Comparison of ENCODE assay signal across 12 cellular contexts in the genomic region with DNA sequence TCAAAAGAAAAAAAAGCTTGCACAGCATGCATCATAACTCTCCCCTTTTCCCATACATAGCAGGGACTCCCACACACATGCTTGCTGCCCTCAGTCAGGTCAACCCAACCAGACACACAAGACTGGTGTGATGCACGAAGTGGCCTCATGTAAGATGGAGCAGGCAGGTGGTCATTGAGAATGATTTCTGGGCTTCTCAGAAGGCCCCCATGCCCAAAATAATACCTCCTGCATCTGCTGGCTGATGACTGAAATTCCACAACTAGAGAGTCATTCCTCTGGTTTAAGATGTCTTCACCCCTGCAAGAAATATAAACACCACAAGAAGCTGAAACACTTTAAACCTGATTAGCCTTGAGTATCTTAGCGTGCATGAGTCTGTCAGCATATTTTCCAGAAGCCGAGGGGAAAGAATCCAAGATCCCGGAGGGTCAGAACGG.
DNase-seq lines count a peak whose midpoint lies in the region; ATAC-seq and FAIRE-seq lines count a peak whose summit lies in the region.
"Had no signal": no experiment of that assay in that cellular context is flagged by ENCODE, and none has a peak within 500 bp of the region (broad histone marks: within the 10 kb centered on the region; RNA-seq: fewer than 3 reads in every experiment).

No MANE protein-coding gene starts in this region.

- no peaks in the 10 kb centered on the region for H3K27me3 ChIP-seq in GM23248 (replicated peaks; ENCODE audit: insufficient read depth)

- H3K9ac ChIP-seq in GM23248 = peak overlapping the region; percentile 56

- peak overlapping the region; percentile 39 for H2AFZ ChIP-seq in GM23248

- in situ Hi-C loops in GM23248 (cut with MboI) = no loop called here

- peaks cover 63% of the 10 kb centered on the region for H3K4me1 ChIP-seq in GM23248 (ENCODE audit: insufficient read depth)
- H3K4me1 ChIP-seq: HAP-1 had no signal

- no peaks in the 10 kb centered on the region for H4K20me1 ChIP-seq in GM23248 (ENCODE audit: insufficient read depth)

- peak overlapping the region; percentile 86 for H3K27ac ChIP-seq in GM23248
- H3K27ac ChIP-seq: epithelial cell of prostate had no signal

- no peaks in the 10 kb centered on the region for H3K9me2 ChIP-seq in GM23248 (ENCODE audit: insufficient read depth)

- H3K36me3 ChIP-seq in GM23248 (ENCODE audit: low read depth) = no peaks in the 10 kb centered on the region
- H3K36me3 ChIP-seq: HAP-1 had no signal

- peak overlapping the region; percentile 56 for H3K4me2 ChIP-seq in GM23248 (ENCODE audit: unreplicated experiment)

- DNase-seq in GM23248 (peak; percentile 81), amniotic stem cell (lab: John Stamatoyannopoulos, UW) (peak; percentile 53), hepatic stellate cell (ENCODE audit: low spot score) (peak; percentile 73), urothelium cell line (ENCODE audit: low spot score) (peak; percentile 32), GM19238 (ENCODE audit: insufficient read length, low spot score) (no peak), OCI-M1 (lab: John Stamatoyannopoulos, UW) (no peak)
- DNase-seq: activated CD4-positive, alpha-beta T cell treated with anti-CD3 and anti-CD28 coated beads for 1 hour; right cardiac atrium; SW 1271 had no signal

- H3K9me3 ChIP-seq in GM23248 (ENCODE audit: low read depth) = no peaks in the 10 kb centered on the region
- H3K9me3 ChIP-seq: HAP-1 had no signal

- H3K4me3 ChIP-seq in GM23248 = peak overlapping the region; percentile 39
- H3K4me3 ChIP-seq: HAP-1 had no signal

- FAIRE-seq in urothelium cell line (lab: Jason Lieb, UNC) = no peak

- WGBS in GM23248 (ENCODE audit: low coverage in 1 of 2, low lambda C conversion rate in 2 of 2, missing lambda C conversion rate in 2 of 2), 2 experiments = 3 to 4% methylated on average over 5 of the region's 5 CpGs

- no peaks in the 10 kb centered on the region for H3K79me2 ChIP-seq in GM23248 (ENCODE audit: insufficient read depth)

- ATAC-seq in GM21529 (IDR thresholded peaks at IDR 0.05; ENCODE audit: unreplicated experiment) = no peak
- ATAC-seq: right cardiac atrium had no signal

- peaks cover 54% of the 10 kb centered on the region for H3F3A ChIP-seq in GM23248 (ENCODE audit: insufficient read depth)

Comparison
In these comparisons a context has a peak if more than half of its experiments do, and no peak if none do; other contexts are left out.
1. DNase-seq: peak in GM23248 (single experiment), amniotic stem cell (single experiment), hepatic stellate cell (single experiment) and urothelium cell line (single experiment); none in GM19238 (single experiment) and OCI-M1 (single experiment).